1 cellular context compared by ENCODE assay signal in genomic region chr19:46963093-46963734, GRCh38.
TF ChIP-seq lines count a peak whose summit lies in the region.

No MANE protein-coding gene starts in this region.

TF ChIP-seq in SK-N-SH, 30 proteins besides CTCF, POLR2A, EP300 and RAD21 (continued from another document):
- TF ChIP-seq REST (IDR thresholded peaks at IDR 0.05; ENCODE audit: low read depth, low read length) (no peak), NFIC (IDR thresholded peaks at IDR 0.05; ENCODE audit: borderline replicate concordance) (peak; percentile 73)
TF ChIP-seq in SK-N-SH: peak in this region for 6.
